Comparison of ENCODE assay signal across 15 cellular contexts in genomic region chr14:79161576-79161975, GRCh38.
DNase-seq lines count a peak whose midpoint lies in the region; ATAC-seq and TF ChIP-seq lines count a peak whose summit lies in the region.
"Had no signal": no experiment of that assay in that cellular context is flagged by ENCODE, and none has a peak within 500 bp of the region (broad histone marks: within the 10 kb centered on the region; RNA-seq: fewer than 3 reads in every experiment).

No MANE protein-coding gene starts in this region.

- no peaks in the 10 kb centered on the region for H3K9me3 ChIP-seq in breast epithelium
- H3K9me3 ChIP-seq: gastroesophageal sphincter, mucosa of descending colon had no signal

- H3K4me1 Mint-ChIP-seq in MCF 10A (ENCODE audit: insufficient read depth, unreplicated experiment), result no peaks in the 10 kb centered on the region
- H3K4me1 Mint-ChIP-seq: T-helper 17 cell had no signal

- peaks cover 8% of the 10 kb centered on the region for H3K9me3 Mint-ChIP-seq in MCF 10A (ENCODE audit: unreplicated experiment)

- no TSS peak for BruUV-seq in MCF 10A (replicated peaks; lab: Mats Ljungman, UMichigan)

- POLR2A ChIA-PET in MCF 10A (lab: Yijun Ruan, JAX), result no interaction called here

- no peaks in the 10 kb centered on the region for H3K4me1 ChIP-seq in breast epithelium
- H3K4me1 ChIP-seq: gastroesophageal sphincter had no signal

- no peak overlapping the region for H3K4me3 Mint-ChIP-seq in MCF 10A (ENCODE audit: unreplicated experiment)
- H3K4me3 Mint-ChIP-seq: T-helper 17 cell had no signal

- H3K27ac Mint-ChIP-seq in MCF 10A (ENCODE audit: low read depth, unreplicated experiment), result no peak overlapping the region
- H3K27ac Mint-ChIP-seq: T-helper 17 cell had no signal

- DNase-seq in MCF 10A (ENCODE audit: unreplicated experiment) (peak; percentile 64), breast epithelium (ENCODE audit: low spot score in 2 of 2) (no peak), amniotic epithelial cell (ENCODE audit: low read depth) (peak; percentile 58), iPS DF 4.7 (ENCODE audit: extremely low read depth, low spot score) (peak; percentile 25), NCI-H510A treated with DMSO at 0.1 percent for 48 hours (lab: John Stamatoyannopoulos, UW) (no peak)
- DNase-seq: activated CD8-positive, alpha-beta memory T cell treated with anti-CD3 and anti-CD28 coated beads, Interleukin-2, amount 50 U/mL, for 4 hours; caudate nucleus; GF-D8; NCI-H1092; T-helper 17 cell had no signal

- H3K27ac ChIP-seq in breast epithelium, result no peak overlapping the region
- H3K27ac ChIP-seq: gastroesophageal sphincter had no signal

- no peak for TF ChIP-seq CTCF in MCF 10A (IDR thresholded peaks at IDR 0.05; ENCODE audit: unreplicated experiment)
- TF ChIP-seq CTCF in breast epithelium (IDR thresholded peaks at IDR 0.05), result no peak

- no peak overlapping the region for H3K4me3 ChIP-seq in breast epithelium
- H3K4me3 ChIP-seq: gastroesophageal sphincter, mucosa of descending colon had no signal

- ATAC-seq in HG02938 (IDR thresholded peaks at IDR 0.05; ENCODE audit: unreplicated experiment) (no peak), HG03565 (IDR thresholded peaks at IDR 0.05; ENCODE audit: unreplicated experiment) (no peak), GM18858 (IDR thresholded peaks at IDR 0.05; ENCODE audit: unreplicated experiment) (no peak)
- ATAC-seq: gastroesophageal sphincter, mucosa of descending colon, T-helper 17 cell had no signal

- no peaks in the 10 kb centered on the region for H3K27me3 ChIP-seq in breast epithelium
- H3K27me3 ChIP-seq: gastroesophageal sphincter had no signal

- CTCF ChIA-PET in MCF 10A (lab: Yijun Ruan, JAX), result interaction anchor here (0.6 kb wide), 1 partner anchor 242 kb away, joined by 3 read pairs; no protein-coding TSS in a partner anchor

- peaks cover 12% of the 10 kb centered on the region for H3K27me3 Mint-ChIP-seq in MCF 10A (ENCODE audit: insufficient read depth, unreplicated experiment)
- H3K27me3 Mint-ChIP-seq: T-helper 17 cell had no signal

- intact Hi-C loops in MCF 10A (cut with micrococcal nuclease) (no loop called here), breast epithelium (cut with DNase I; ENCODE audit: low total_unique reads) (loop anchor here (10.0 kb wide), 1 partner anchor 253 kb away; no protein-coding TSS in a partner anchor)

- no peaks in the 10 kb centered on the region for H3K36me3 Mint-ChIP-seq in MCF 10A (ENCODE audit: insufficient read depth, unreplicated experiment)

- no peaks in the 10 kb centered on the region for H3K36me3 ChIP-seq in breast epithelium
- H3K36me3 ChIP-seq: gastroesophageal sphincter had no signal

- no peak for TF ChIP-seq POLR2A in breast epithelium (IDR thresholded peaks at IDR 0.05)

Comparison
In these comparisons a context has a peak if more than half of its experiments do, and no peak if none do; other contexts are left out.
1. DNase-seq: peak in MCF 10A (single experiment), amniotic epithelial cell (single experiment) and iPS DF 4.7 (single experiment); none in breast epithelium (0 of 2) and NCI-H510A treated with DMSO at 0.1 percent for 48 hours (single experiment).